In the genomic region with DNA sequence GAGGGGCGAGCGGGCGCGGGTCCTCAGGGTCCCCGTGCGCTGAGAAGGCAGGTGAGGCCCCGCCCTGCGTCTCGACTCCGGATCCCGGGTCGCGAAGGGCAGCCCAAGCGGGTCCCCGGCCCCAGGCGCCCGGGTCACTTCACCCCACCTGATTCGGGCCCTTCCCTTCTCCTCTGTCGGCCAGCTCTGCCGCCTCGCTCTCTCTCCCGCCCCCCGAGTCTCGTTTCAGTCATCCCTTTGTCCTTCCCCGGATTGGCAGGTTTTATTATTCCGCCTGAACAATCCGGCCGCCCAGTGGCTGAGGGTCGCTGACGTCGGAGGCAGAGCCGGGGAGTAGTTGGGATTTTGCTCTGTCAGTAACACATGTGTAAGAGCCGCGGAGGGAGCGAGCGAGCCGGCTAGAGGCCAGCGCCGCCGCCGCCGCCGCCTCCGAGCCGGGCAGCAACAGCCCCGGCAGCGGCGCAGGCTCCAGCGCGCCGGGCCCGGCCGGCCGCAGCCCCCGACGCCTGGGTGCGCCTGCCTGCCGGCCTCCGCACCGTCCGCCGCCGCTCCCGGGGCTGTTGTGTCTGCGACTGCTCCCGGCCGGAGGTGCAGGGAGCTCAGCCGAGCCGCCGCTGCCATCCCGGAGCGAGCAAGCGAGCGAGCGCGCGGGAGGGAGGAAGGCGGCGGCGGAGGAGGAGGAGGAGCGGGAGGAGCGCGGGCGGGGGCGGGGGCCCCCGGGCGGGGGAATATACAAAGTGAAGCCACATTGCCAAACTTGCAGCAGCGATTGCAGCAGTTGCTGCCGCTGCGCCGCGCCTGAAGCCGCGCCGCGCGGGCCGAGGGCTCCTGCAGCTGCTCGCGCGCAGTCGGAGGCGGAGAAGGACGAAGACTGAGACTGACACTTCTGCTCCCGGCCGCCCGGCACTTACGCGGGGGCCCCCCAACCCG, we compare ENCODE assay signal across 1 cellular context.
A peak's percentile ranks its signal among the peaks of the same experiment; 100 is the strongest.
TF ChIP-seq lines count a peak whose summit lies in the region.

A gene with protein sequence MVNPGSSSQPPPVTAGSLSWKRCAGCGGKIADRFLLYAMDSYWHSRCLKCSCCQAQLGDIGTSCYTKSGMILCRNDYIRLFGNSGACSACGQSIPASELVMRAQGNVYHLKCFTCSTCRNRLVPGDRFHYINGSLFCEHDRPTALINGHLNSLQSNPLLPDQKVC (plus strand): TSS at position 760 of the 930 bp plus-strand sequence. CDS start 3,136 bp downstream, outside the sequence.

TF ChIP-seq in HepG2, 621 proteins besides CTCF, POLR2A, EP300 and RAD21 (continued from another document and continues in another):
- TF ChIP-seq, protein P1, sequence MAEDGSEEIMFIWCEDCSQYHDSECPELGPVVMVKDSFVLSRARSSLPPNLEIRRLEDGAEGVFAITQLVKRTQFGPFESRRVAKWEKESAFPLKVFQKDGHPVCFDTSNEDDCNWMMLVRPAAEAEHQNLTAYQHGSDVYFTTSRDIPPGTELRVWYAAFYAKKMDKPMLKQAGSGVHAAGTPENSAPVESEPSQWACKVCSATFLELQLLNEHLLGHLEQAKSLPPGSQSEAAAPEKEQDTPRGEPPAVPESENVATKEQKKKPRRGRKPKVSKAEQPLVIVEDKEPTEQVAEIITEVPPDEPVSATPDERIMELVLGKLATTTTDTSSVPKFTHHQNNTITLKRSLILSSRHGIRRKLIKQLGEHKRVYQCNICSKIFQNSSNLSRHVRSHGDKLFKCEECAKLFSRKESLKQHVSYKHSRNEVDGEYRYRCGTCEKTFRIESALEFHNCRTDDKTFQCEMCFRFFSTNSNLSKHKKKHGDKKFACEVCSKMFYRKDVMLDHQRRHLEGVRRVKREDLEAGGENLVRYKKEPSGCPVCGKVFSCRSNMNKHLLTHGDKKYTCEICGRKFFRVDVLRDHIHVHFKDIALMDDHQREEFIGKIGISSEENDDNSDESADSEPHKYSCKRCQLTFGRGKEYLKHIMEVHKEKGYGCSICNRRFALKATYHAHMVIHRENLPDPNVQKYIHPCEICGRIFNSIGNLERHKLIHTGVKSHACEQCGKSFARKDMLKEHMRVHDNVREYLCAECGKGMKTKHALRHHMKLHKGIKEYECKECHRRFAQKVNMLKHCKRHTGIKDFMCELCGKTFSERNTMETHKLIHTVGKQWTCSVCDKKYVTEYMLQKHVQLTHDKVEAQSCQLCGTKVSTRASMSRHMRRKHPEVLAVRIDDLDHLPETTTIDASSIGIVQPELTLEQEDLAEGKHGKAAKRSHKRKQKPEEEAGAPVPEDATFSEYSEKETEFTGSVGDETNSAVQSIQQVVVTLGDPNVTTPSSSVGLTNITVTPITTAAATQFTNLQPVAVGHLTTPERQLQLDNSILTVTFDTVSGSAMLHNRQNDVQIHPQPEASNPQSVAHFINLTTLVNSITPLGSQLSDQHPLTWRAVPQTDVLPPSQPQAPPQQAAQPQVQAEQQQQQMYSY (CRISPR knock-in tag; IDR thresholded peaks at IDR 0.05) = no peak
- TF ChIP-seq, protein P2, sequence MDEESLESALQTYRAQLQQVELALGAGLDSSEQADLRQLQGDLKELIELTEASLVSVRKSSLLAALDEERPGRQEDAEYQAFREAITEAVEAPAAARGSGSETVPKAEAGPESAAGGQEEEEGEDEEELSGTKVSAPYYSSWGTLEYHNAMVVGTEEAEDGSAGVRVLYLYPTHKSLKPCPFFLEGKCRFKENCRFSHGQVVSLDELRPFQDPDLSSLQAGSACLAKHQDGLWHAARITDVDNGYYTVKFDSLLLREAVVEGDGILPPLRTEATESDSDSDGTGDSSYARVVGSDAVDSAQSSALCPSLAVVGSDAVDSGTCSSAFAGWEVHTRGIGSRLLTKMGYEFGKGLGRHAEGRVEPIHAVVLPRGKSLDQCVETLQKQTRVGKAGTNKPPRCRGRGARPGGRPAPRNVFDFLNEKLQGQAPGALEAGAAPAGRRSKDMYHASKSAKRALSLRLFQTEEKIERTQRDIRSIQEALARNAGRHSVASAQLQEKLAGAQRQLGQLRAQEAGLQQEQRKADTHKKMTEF (CRISPR knock-in tag; IDR thresholded peaks at IDR 0.05) = peak; percentile 65
- TF ChIP-seq ZKSCAN5 (CRISPR knock-in tag; IDR thresholded peaks at IDR 0.05) (no peak), DR1 (CRISPR knock-in tag; IDR thresholded peaks at IDR 0.05) (peak; percentile 48; the same call in 1 of the 2 replicates), ELF3 (CRISPR knock-in tag; IDR thresholded peaks at IDR 0.05) (peak; percentile 31; the same call in 1 of the 2 replicates), FOXA3 (CRISPR knock-in tag; IDR thresholded peaks at IDR 0.05) (no peak; the same call in 1 of the 2 replicates), ZNF256 (CRISPR knock-in tag; conservative IDR thresholded peaks at IDR 0.05) (no peak), KLF16 (CRISPR knock-in tag; IDR thresholded peaks at IDR 0.05) (peak in 1 of 2 experiments; percentile 54; a peak in 1 of 4 replicates), MAZ (IDR thresholded peaks at IDR 0.05; ENCODE audit: borderline replicate concordance, low read depth, low read length) (peak; percentile 60), MAZ (CRISPR knock-in tag; IDR thresholded peaks at IDR 0.05; ENCODE audit: low read depth) (peak; percentile 25; the same call in 1 of the 2 replicates), HNRNPL (IDR thresholded peaks at IDR 0.05; ENCODE audit: low read depth, low read length) (no peak), ZNF207 (IDR thresholded peaks at IDR 0.05; ENCODE audit: borderline replicate concordance) (no peak), ZNF143 (CRISPR knock-in tag; IDR thresholded peaks at IDR 0.05) (0 out of 2 replicates have a peak, but pooled peaks have one; percentile 15), MXD4 (CRISPR knock-in tag; IDR thresholded peaks at IDR 0.05) (peak; percentile 67; the same call in 1 of the 2 replicates), ZNF788 (CRISPR knock-in tag; IDR thresholded peaks at IDR 0.05; ENCODE audit: borderline replicate concordance) (peak; percentile 33; the same call in 1 of the 2 replicates), ZNF616 (CRISPR knock-in tag; IDR thresholded peaks at IDR 0.05; ENCODE audit: low read depth) (no peak), HNRNPK (IDR thresholded peaks at IDR 0.05; ENCODE audit: low read depth, low read length, poor library complexity, severe bottlenecking) (peak; percentile 63), MXI1 (IDR thresholded peaks at IDR 0.05; ENCODE audit: borderline replicate concordance, low read depth, low read length) (peak; percentile 76; the same call in 1 of the 3 replicates), ZNF333 (CRISPR knock-in tag; IDR thresholded peaks at IDR 0.05; ENCODE audit: borderline replicate concordance) (no peak), ASH2L (IDR thresholded peaks at IDR 0.05; ENCODE audit: insufficient read length, low read depth, low read length) (no peak), NBN (conservative IDR thresholded peaks at IDR 0.05) (no peak), TGIF2 (CRISPR knock-in tag; IDR thresholded peaks at IDR 0.05) (peak; percentile 50; the same call in 1 of the 2 replicates), KLF6 (CRISPR knock-in tag; IDR thresholded peaks at IDR 0.05) (no peak)
- TF ChIP-seq, protein P3, sequence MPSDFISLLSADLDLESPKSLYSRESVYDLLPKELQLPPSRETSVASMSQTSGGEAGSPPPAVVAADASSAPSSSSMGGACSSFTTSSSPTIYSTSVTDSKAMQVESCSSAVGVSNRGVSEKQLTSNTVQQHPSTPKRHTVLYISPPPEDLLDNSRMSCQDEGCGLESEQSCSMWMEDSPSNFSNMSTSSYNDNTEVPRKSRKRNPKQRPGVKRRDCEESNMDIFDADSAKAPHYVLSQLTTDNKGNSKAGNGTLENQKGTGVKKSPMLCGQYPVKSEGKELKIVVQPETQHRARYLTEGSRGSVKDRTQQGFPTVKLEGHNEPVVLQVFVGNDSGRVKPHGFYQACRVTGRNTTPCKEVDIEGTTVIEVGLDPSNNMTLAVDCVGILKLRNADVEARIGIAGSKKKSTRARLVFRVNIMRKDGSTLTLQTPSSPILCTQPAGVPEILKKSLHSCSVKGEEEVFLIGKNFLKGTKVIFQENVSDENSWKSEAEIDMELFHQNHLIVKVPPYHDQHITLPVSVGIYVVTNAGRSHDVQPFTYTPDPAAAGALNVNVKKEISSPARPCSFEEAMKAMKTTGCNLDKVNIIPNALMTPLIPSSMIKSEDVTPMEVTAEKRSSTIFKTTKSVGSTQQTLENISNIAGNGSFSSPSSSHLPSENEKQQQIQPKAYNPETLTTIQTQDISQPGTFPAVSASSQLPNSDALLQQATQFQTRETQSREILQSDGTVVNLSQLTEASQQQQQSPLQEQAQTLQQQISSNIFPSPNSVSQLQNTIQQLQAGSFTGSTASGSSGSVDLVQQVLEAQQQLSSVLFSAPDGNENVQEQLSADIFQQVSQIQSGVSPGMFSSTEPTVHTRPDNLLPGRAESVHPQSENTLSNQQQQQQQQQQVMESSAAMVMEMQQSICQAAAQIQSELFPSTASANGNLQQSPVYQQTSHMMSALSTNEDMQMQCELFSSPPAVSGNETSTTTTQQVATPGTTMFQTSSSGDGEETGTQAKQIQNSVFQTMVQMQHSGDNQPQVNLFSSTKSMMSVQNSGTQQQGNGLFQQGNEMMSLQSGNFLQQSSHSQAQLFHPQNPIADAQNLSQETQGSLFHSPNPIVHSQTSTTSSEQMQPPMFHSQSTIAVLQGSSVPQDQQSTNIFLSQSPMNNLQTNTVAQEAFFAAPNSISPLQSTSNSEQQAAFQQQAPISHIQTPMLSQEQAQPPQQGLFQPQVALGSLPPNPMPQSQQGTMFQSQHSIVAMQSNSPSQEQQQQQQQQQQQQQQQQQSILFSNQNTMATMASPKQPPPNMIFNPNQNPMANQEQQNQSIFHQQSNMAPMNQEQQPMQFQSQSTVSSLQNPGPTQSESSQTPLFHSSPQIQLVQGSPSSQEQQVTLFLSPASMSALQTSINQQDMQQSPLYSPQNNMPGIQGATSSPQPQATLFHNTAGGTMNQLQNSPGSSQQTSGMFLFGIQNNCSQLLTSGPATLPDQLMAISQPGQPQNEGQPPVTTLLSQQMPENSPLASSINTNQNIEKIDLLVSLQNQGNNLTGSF (CRISPR knock-in tag; IDR thresholded peaks at IDR 0.05) = no peak
- TF ChIP-seq, protein P4, sequence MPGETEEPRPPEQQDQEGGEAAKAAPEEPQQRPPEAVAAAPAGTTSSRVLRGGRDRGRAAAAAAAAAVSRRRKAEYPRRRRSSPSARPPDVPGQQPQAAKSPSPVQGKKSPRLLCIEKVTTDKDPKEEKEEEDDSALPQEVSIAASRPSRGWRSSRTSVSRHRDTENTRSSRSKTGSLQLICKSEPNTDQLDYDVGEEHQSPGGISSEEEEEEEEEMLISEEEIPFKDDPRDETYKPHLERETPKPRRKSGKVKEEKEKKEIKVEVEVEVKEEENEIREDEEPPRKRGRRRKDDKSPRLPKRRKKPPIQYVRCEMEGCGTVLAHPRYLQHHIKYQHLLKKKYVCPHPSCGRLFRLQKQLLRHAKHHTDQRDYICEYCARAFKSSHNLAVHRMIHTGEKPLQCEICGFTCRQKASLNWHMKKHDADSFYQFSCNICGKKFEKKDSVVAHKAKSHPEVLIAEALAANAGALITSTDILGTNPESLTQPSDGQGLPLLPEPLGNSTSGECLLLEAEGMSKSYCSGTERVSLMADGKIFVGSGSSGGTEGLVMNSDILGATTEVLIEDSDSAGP (CRISPR knock-in tag; IDR thresholded peaks at IDR 0.05; ENCODE audit: borderline replicate concordance) = peak; percentile 58; the same call in 1 of the 2 replicates
- TF ChIP-seq, protein P5, sequence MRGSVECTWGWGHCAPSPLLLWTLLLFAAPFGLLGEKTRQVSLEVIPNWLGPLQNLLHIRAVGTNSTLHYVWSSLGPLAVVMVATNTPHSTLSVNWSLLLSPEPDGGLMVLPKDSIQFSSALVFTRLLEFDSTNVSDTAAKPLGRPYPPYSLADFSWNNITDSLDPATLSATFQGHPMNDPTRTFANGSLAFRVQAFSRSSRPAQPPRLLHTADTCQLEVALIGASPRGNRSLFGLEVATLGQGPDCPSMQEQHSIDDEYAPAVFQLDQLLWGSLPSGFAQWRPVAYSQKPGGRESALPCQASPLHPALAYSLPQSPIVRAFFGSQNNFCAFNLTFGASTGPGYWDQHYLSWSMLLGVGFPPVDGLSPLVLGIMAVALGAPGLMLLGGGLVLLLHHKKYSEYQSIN (CRISPR knock-in tag; IDR thresholded peaks at IDR 0.05; ENCODE audit: borderline replicate concordance) = no peak
- TF ChIP-seq, protein P6, sequence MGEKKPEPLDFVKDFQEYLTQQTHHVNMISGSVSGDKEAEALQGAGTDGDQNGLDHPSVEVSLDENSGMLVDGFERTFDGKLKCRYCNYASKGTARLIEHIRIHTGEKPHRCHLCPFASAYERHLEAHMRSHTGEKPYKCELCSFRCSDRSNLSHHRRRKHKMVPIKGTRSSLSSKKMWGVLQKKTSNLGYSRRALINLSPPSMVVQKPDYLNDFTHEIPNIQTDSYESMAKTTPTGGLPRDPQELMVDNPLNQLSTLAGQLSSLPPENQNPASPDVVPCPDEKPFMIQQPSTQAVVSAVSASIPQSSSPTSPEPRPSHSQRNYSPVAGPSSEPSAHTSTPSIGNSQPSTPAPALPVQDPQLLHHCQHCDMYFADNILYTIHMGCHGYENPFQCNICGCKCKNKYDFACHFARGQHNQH (CRISPR knock-in tag; IDR thresholded peaks at IDR 0.05) = no peak; the same call in 1 of the 2 replicates
- TF ChIP-seq, protein P7, sequence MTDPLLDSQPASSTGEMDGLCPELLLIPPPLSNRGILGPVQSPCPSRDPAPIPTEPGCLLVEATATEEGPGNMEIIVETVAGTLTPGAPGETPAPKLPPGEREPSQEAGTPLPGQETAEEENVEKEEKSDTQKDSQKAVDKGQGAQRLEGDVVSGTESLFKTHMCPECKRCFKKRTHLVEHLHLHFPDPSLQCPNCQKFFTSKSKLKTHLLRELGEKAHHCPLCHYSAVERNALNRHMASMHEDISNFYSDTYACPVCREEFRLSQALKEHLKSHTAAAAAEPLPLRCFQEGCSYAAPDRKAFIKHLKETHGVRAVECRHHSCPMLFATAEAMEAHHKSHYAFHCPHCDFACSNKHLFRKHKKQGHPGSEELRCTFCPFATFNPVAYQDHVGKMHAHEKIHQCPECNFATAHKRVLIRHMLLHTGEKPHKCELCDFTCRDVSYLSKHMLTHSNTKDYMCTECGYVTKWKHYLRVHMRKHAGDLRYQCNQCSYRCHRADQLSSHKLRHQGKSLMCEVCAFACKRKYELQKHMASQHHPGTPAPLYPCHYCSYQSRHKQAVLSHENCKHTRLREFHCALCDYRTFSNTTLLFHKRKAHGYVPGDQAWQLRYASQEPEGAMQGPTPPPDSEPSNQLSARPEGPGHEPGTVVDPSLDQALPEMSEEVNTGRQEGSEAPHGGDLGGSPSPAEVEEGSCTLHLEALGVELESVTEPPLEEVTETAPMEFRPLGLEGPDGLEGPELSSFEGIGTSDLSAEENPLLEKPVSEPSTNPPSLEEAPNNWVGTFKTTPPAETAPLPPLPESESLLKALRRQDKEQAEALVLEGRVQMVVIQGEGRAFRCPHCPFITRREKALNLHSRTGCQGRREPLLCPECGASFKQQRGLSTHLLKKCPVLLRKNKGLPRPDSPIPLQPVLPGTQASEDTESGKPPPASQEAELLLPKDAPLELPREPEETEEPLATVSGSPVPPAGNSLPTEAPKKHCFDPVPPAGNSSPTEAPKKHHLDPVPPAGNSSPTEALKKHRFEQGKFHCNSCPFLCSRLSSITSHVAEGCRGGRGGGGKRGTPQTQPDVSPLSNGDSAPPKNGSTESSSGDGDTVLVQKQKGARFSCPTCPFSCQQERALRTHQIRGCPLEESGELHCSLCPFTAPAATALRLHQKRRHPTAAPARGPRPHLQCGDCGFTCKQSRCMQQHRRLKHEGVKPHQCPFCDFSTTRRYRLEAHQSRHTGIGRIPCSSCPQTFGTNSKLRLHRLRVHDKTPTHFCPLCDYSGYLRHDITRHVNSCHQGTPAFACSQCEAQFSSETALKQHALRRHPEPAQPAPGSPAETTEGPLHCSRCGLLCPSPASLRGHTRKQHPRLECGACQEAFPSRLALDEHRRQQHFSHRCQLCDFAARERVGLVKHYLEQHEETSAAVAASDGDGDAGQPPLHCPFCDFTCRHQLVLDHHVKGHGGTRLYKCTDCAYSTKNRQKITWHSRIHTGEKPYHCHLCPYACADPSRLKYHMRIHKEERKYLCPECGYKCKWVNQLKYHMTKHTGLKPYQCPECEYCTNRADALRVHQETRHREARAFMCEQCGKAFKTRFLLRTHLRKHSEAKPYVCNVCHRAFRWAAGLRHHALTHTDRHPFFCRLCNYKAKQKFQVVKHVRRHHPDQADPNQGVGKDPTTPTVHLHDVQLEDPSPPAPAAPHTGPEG (CRISPR knock-in tag; IDR thresholded peaks at IDR 0.05) = peak; percentile 22; the same call in 1 of the 2 replicates
